2 cellular contexts compared by ENCODE assay signal in genomic region chr10:109893371-109893770, GRCh38.
TF ChIP-seq lines count a peak whose summit lies in the region.

No MANE protein-coding gene starts in this region.

TF ChIP-seq in liver, 16 proteins besides CTCF, POLR2A, EP300 and RAD21 (continued from another document):
- TF ChIP-seq RXRA (IDR thresholded peaks at IDR 0.05) (no peak), TAF1 (conservative IDR thresholded peaks at IDR 0.05) (no peak), SP1 (IDR thresholded peaks at IDR 0.05) (no peak), YY1 (IDR thresholded peaks at IDR 0.05) (no peak), FOXA2 (IDR thresholded peaks at IDR 0.05) (no peak), ZBTB33 (IDR thresholded peaks at IDR 0.05) (no peak), JUND (IDR thresholded peaks at IDR 0.05) (no peak), MAX (IDR thresholded peaks at IDR 0.05) (no peak), HNF4A (conservative IDR thresholded peaks at IDR 0.05) (no peak)

TF ChIP-seq in HepG2, 621 proteins besides CTCF, POLR2A, EP300 and RAD21 (continued from another document):
- TF ChIP-seq ZNF564 (CRISPR knock-in tag; IDR thresholded peaks at IDR 0.05), result no peak
- no peak for TF ChIP-seq ZNF660 (CRISPR knock-in tag; IDR thresholded peaks at IDR 0.05; ENCODE audit: borderline replicate concordance, low read depth)
- no peak for TF ChIP-seq ZNF710 (CRISPR knock-in tag; IDR thresholded peaks at IDR 0.05; ENCODE audit: borderline replicate concordance)
- TF ChIP-seq KMT2A (CRISPR knock-in tag; IDR thresholded peaks at IDR 0.05), result no peak
- no peak for TF ChIP-seq ZC3H13 (CRISPR knock-in tag; IDR thresholded peaks at IDR 0.05)
- no peak for TF ChIP-seq IKZF4 (CRISPR knock-in tag; IDR thresholded peaks at IDR 0.05; ENCODE audit: borderline replicate concordance, low read depth, not compliant biosample characterization)
